In genomic region chr17:28118362-28118761, GRCh38 we compare ENCODE assay signal across 11 cellular contexts.
DNase-seq lines count a peak whose midpoint lies in the region; ATAC-seq and TF ChIP-seq lines count a peak whose summit lies in the region.
"Had no signal": no experiment of that assay in that cellular context is flagged by ENCODE, and none has a peak within 500 bp of the region (broad histone marks: within the 10 kb centered on the region; RNA-seq: fewer than 3 reads in every experiment).

No MANE protein-coding gene starts in this region.

- no peaks in the 10 kb centered on the region for H3K9me3 ChIP-seq in CD4-positive, alpha-beta memory T cell (ENCODE audit: control insufficient read depth in 1 of 2, low read length in 2 of 2)
- no peaks in the 10 kb centered on the region for H3K9me3 ChIP-seq in adipocyte (ENCODE audit: control insufficient read depth, low read length)

- no peaks in the 10 kb centered on the region for H3K9me3 Mint-ChIP-seq in CD4-positive, alpha-beta memory T cell
- H3K9me3 Mint-ChIP-seq in natural killer cell = no peaks in the 10 kb centered on the region

- POLR2A ChIA-PET in CD4-positive, alpha-beta memory T cell (lab: Charles Lee; ENCODE audit: partially characterized antibody) = no interaction called here

- ATAC-seq in natural killer cell = peak in 2 of 3 donors; percentile 47 to 52
- no peak for ATAC-seq in HG03457 (IDR thresholded peaks at IDR 0.05; ENCODE audit: unreplicated experiment)

- H3K4me1 Mint-ChIP-seq in CD4-positive, alpha-beta memory T cell = peaks cover 17 to 34% (median 22%) of the 10 kb centered on the region in 4 donors
- H3K4me1 Mint-ChIP-seq in natural killer cell = peaks cover 25 to 39% of the 10 kb centered on the region in 2 donors

- peaks cover 24% of the 10 kb centered on the region for H3K4me1 ChIP-seq in CD4-positive, alpha-beta memory T cell (ENCODE audit: insufficient read depth, low read length)
- peaks cover 18% of the 10 kb centered on the region for H3K4me1 ChIP-seq in adipocyte (ENCODE audit: control insufficient read depth, insufficient read depth, low read length)

- peak in 1 of 5 donors; percentile 1 for DNase-seq in CD4-positive, alpha-beta memory T cell
- DNase-seq in MV-4-11 (lab: John Stamatoyannopoulos, UW) (peak; percentile 84), adipocyte (ENCODE audit: low read depth) (no peak), natural killer cell (no peak), iPS-NIHi11 (ENCODE audit: low spot score) (no peak), COR-L47 (lab: John Stamatoyannopoulos, UW) (no peak), DMS 273 treated with DMSO at 0.1 percent for 48 hours (lab: John Stamatoyannopoulos, UW) (no peak)
- DNase-seq: activated CD4-positive, CD25-positive, alpha-beta regulatory T cell treated with anti-CD3 and anti-CD28 coated beads, Interleukin-2, amount 50 U/mL, for 72 hours; stimulated activated naive CD4-positive, alpha-beta T cell had no signal

- H3K27me3 ChIP-seq in CD4-positive, alpha-beta memory T cell (ENCODE audit: insufficient read depth, low read length) = no peaks in the 10 kb centered on the region
- no peaks in the 10 kb centered on the region for H3K27me3 ChIP-seq in adipocyte (replicated peaks; ENCODE audit: control insufficient read depth, insufficient read depth, low read length)

- H3K9ac ChIP-seq in adipocyte (ENCODE audit: low read length) = peak overlapping the region; percentile 63

- peak overlapping the region; percentile 21 to 80 (median 53) for H3K27ac Mint-ChIP-seq in CD4-positive, alpha-beta memory T cell
- H3K27ac Mint-ChIP-seq in natural killer cell = peak overlapping the region; percentile 84 to 86

- intact Hi-C loops in CD4-positive, alpha-beta memory T cell (cut with micrococcal nuclease) = no loop called here
- intact Hi-C loops in natural killer cell (cut with micrococcal nuclease) = no loop called here

- peak overlapping the region in 7 of 8 donors; percentile 36 to 71 (median 60) for H3K4me3 Mint-ChIP-seq in CD4-positive, alpha-beta memory T cell
- peak overlapping the region; percentile 76 for H3K4me3 Mint-ChIP-seq in natural killer cell

- H3K4me3 ChIP-seq in CD4-positive, alpha-beta memory T cell (ENCODE audit: low read length in 2 of 2) = no peak overlapping the region
- peak overlapping the region; percentile 63 for H3K4me3 ChIP-seq in adipocyte (ENCODE audit: low read length)
- H3K4me3 ChIP-seq: lung had no signal

- H3K36me3 Mint-ChIP-seq in CD4-positive, alpha-beta memory T cell = peaks cover 10 to 17% of the 10 kb centered on the region in 2 donors
- H3K36me3 Mint-ChIP-seq in natural killer cell = peaks cover 9% of the 10 kb centered on the region

- no peaks in the 10 kb centered on the region for H3K27me3 Mint-ChIP-seq in CD4-positive, alpha-beta memory T cell
- H3K27me3 Mint-ChIP-seq in natural killer cell (ENCODE audit: low read depth in 2 of 2) = no peaks in the 10 kb centered on the region

- H3K27ac ChIP-seq in CD4-positive, alpha-beta memory T cell (ENCODE audit: low read depth, low read length) = no peak overlapping the region

- no peaks in the 10 kb centered on the region for H3K36me3 ChIP-seq in CD4-positive, alpha-beta memory T cell (ENCODE audit: insufficient read depth, low read length)
- peaks cover 11% of the 10 kb centered on the region for H3K36me3 ChIP-seq in adipocyte (ENCODE audit: control insufficient read depth, insufficient read depth, low read length, severe bottlenecking)

- CTCF ChIA-PET in CD4-positive, alpha-beta memory T cell (lab: Charles Lee; ENCODE audit: partially characterized antibody) = no interaction called here

- no peak for TF ChIP-seq CTCF in natural killer cell (IDR thresholded peaks at IDR 0.05)
